1 cellular context compared by ENCODE assay signal in genomic region chr6:18147616-18148015, GRCh38.
TF ChIP-seq lines count a peak whose summit lies in the region.

No MANE protein-coding gene starts in this region.

TF ChIP-seq in liver, 16 proteins besides CTCF, POLR2A, EP300 and RAD21:
- TF ChIP-seq GABPA (IDR thresholded peaks at IDR 0.05 in 1 of 2, conservative IDR thresholded peaks at IDR 0.05 in 1 of 2) (no peak), RXRA (IDR thresholded peaks at IDR 0.05) (no peak), SP1 (IDR thresholded peaks at IDR 0.05) (no peak), EGR1 (IDR thresholded peaks at IDR 0.05; ENCODE audit: low read depth in 2 of 2) (no peak), HNF4G (IDR thresholded peaks at IDR 0.05) (no peak)
